Comparison of ENCODE assay signal across 27 cellular contexts in genomic region chr5:56769875-56770604, GRCh38.
"Had no signal": no experiment of that assay in that cellular context is flagged by ENCODE, and none has a peak within 500 bp of the region (broad histone marks: within the 10 kb centered on the region; RNA-seq: fewer than 3 reads in every experiment).

No MANE protein-coding gene starts in this region.

- H3K4me2 ChIP-seq: hepatocyte, smooth muscle cell had no signal

- H3K27ac ChIP-seq: coronary artery, esophagus muscularis mucosa, foreskin keratinocyte, gastroesophageal sphincter, heart left ventricle, hepatocyte, left lung, prostate gland, right atrium auricular region, suprapubic skin, transverse colon, vagina had no signal

- H3K9me3 Mint-ChIP-seq: naive thymus-derived CD8-positive, alpha-beta T cell; nephron progenitor cell; stimulated activated effector memory CD8-positive, alpha-beta T cell treated with anti-CD3 and anti-CD28 coated beads, Interleukin-12 subunit alpha, Interleukin-12 subunit beta, amount 100 ng/mL, for 72 hours; stimulated activated naive CD8-positive, alpha-beta T cell treated with anti-CD3 and anti-CD28 coated beads, Interleukin-15, Interleukin-2, amounts not matched to agents 100 ng/mL and 50 ng/mL, for 24 hours had no signal

- H3K9me3 ChIP-seq: esophagus muscularis mucosa, gastroesophageal sphincter, heart left ventricle, left lung, prostate gland, right atrium auricular region, suprapubic skin, transverse colon, vagina had no signal

- ATAC-seq: foreskin keratinocyte; gastroesophageal sphincter; heart left ventricle; left cardiac atrium; left lung; naive thymus-derived CD8-positive, alpha-beta T cell; sciatic nerve; stimulated activated effector memory CD8-positive, alpha-beta T cell treated with anti-CD3 and anti-CD28 coated beads, Interleukin-12 subunit alpha, Interleukin-12 subunit beta, amount 100 ng/mL, for 72 hours had no signal

- H3K27me3 ChIP-seq: esophagus muscularis mucosa, foreskin keratinocyte, gastroesophageal sphincter, heart left ventricle, hepatocyte, left lung, right atrium auricular region, suprapubic skin, transverse colon, vagina had no signal

- H3K27ac Mint-ChIP-seq: naive thymus-derived CD8-positive, alpha-beta T cell; nephron progenitor cell; stimulated activated effector memory CD8-positive, alpha-beta T cell treated with anti-CD3 and anti-CD28 coated beads, Interleukin-12 subunit alpha, Interleukin-12 subunit beta, amount 100 ng/mL, for 72 hours; stimulated activated naive CD8-positive, alpha-beta T cell treated with anti-CD3 and anti-CD28 coated beads, Interleukin-15, Interleukin-2, amounts not matched to agents 100 ng/mL and 50 ng/mL, for 24 hours had no signal

- H2AFZ ChIP-seq: hepatocyte had no signal

- H3K79me2 ChIP-seq: hepatocyte had no signal

- H3K4me3 Mint-ChIP-seq: naive thymus-derived CD8-positive, alpha-beta T cell; nephron progenitor cell; stimulated activated effector memory CD8-positive, alpha-beta T cell treated with anti-CD3 and anti-CD28 coated beads, Interleukin-12 subunit alpha, Interleukin-12 subunit beta, amount 100 ng/mL, for 72 hours; stimulated activated naive CD8-positive, alpha-beta T cell treated with anti-CD3 and anti-CD28 coated beads, Interleukin-15, Interleukin-2, amounts not matched to agents 100 ng/mL and 50 ng/mL, for 24 hours had no signal

- DNase-seq: dermis blood vessel endothelial cell; effector memory CD4-positive, alpha-beta T cell; foreskin keratinocyte; heart left ventricle; left cardiac atrium; left lung; mesendoderm; midbrain; naive thymus-derived CD8-positive, alpha-beta T cell; nephron progenitor cell; nucleus accumbens; stimulated activated CD4-positive, alpha-beta T cell treated with anti-CD3 and anti-CD28 coated beads, Interleukin-12 subunit alpha, Interleukin-12 subunit beta, amount 100 ng/mL, for 4 hours; stimulated activated CD4-positive, alpha-beta T cell treated with anti-CD3 and anti-CD28 coated beads, Interleukin-1b, Interleukin-23, amount 100 ng/mL, for 48 hours; stimulated activated CD4-positive, alpha-beta T cell treated with anti-CD3 and anti-CD28 coated beads, Interleukin-4, amount 100 ng/mL, for 1 hour; transverse colon had no signal

- H3K4me1 Mint-ChIP-seq: nephron progenitor cell; stimulated activated effector memory CD8-positive, alpha-beta T cell treated with anti-CD3 and anti-CD28 coated beads, Interleukin-12 subunit alpha, Interleukin-12 subunit beta, amount 100 ng/mL, for 72 hours had no signal

- H3K36me3 Mint-ChIP-seq: naive thymus-derived CD8-positive, alpha-beta T cell; stimulated activated effector memory CD8-positive, alpha-beta T cell treated with anti-CD3 and anti-CD28 coated beads, Interleukin-12 subunit alpha, Interleukin-12 subunit beta, amount 100 ng/mL, for 72 hours had no signal

- H3K4me3 ChIP-seq: coronary artery, esophagus muscularis mucosa, gastroesophageal sphincter, heart left ventricle, hepatocyte, left lung, prostate gland, right atrium auricular region, smooth muscle cell, suprapubic skin, transverse colon, vagina had no signal

- H3K27me3 Mint-ChIP-seq: naive thymus-derived CD8-positive, alpha-beta T cell; stimulated activated naive CD8-positive, alpha-beta T cell treated with anti-CD3 and anti-CD28 coated beads, Interleukin-15, Interleukin-2, amounts not matched to agents 100 ng/mL and 50 ng/mL, for 24 hours had no signal

- H3K4me1 ChIP-seq: esophagus muscularis mucosa, foreskin keratinocyte, gastroesophageal sphincter, heart left ventricle, left lung, prostate gland, right atrium auricular region, suprapubic skin, transverse colon, vagina had no signal

- H3K36me3 ChIP-seq: esophagus muscularis mucosa, gastroesophageal sphincter, heart left ventricle, left lung, prostate gland, right atrium auricular region, suprapubic skin, transverse colon, vagina had no signal
